Comparison of ENCODE assay signal across 8 cellular contexts in genomic region chr6:158232445-158233213, GRCh38.
DNase-seq lines count a peak whose midpoint lies in the region; ATAC-seq and TF ChIP-seq lines count a peak whose summit lies in the region.

No MANE protein-coding gene starts in this region.

- peaks cover 46% of the 10 kb centered on the region for H3K79me2 ChIP-seq in neural cell (replicated peaks; ENCODE audit: insufficient read depth, low read length)

- ATAC-seq in GM21390 (IDR thresholded peaks at IDR 0.05; ENCODE audit: unreplicated experiment) (peak; percentile 44), foreskin keratinocyte (peak; percentile 65), thoracic aorta (ENCODE audit: insufficient number of reproducible peaks, low FRiP score, low read depth) (no peak)

- peak overlapping the region; percentile 80 for H3K4me2 ChIP-seq in neural cell (ENCODE audit: low read length)

- H3K4me3 ChIP-seq in HUES64 (ENCODE audit: low read length) (peak overlapping the region; percentile 59), neural cell (ENCODE audit: low read length) (peak overlapping the region; percentile 89), thoracic aorta (peak overlapping the region; percentile 93)

- H3K27ac ChIP-seq in C4-2B, result peak overlapping the region; percentile 73
- H3K27ac ChIP-seq in HUES64 (ENCODE audit: low read depth, low read length), result no peak overlapping the region; the same call in 1 of the 2 replicates
- peak overlapping the region; percentile 48 for H3K27ac ChIP-seq in foreskin keratinocyte
- H3K27ac ChIP-seq in neural cell (ENCODE audit: low read length), result peak overlapping the region; percentile 88
- peak overlapping the region; percentile 25 to 45 for H3K27ac ChIP-seq in thoracic aorta

- TF ChIP-seq EP300 in neural cell (conservative IDR thresholded peaks at IDR 0.05; ENCODE audit: poor library complexity, severe bottlenecking), result no peak

- DNase-seq in RPMI7951 (ENCODE audit: low read depth) (peak; percentile 73), foreskin keratinocyte (peak in 1 of 2 donors; percentile 61), thoracic aorta (ENCODE audit: low spot score) (no peak)
- peak; percentile 25 for DNase-seq in activated gamma-delta T cell treated with anti-CD3 and anti-CD28 coated beads, Interleukin-2, amount 50 U/mL, for 16 hours (ENCODE audit: low read depth)

- H3K4me1 ChIP-seq in HUES64 (ENCODE audit: insufficient read depth, low read length) (no peaks in the 10 kb centered on the region), foreskin keratinocyte (peaks cover 7% of the 10 kb centered on the region), thoracic aorta (ENCODE audit: control insufficient read depth in 1 of 2, low read depth in 2 of 2) (peaks cover 6 to 19% of the 10 kb centered on the region in 2 donors)

- peaks cover 14% of the 10 kb centered on the region for H3K27me3 ChIP-seq in HUES64 (ENCODE audit: insufficient read depth, low read length)
- no peaks in the 10 kb centered on the region for H3K27me3 ChIP-seq in foreskin keratinocyte
- no peaks in the 10 kb centered on the region for H3K27me3 ChIP-seq in neural cell (ENCODE audit: insufficient read depth, low read depth, low read length)
- no peaks in the 10 kb centered on the region for H3K27me3 ChIP-seq in thoracic aorta (replicated peaks; ENCODE audit: insufficient read depth)

- H3K9me3 ChIP-seq in HUES64 (ENCODE audit: insufficient read depth, low read depth, low read length) (no peaks in the 10 kb centered on the region), neural cell (ENCODE audit: low read length) (no peaks in the 10 kb centered on the region), thoracic aorta (no peaks in the 10 kb centered on the region)

- TF ChIP-seq RAD21 in neural cell (conservative IDR thresholded peaks at IDR 0.05), result peak; percentile 39

- WGBS in HUES64, result under 1% methylated on average over 59 of the region's 59 CpGs

- no peaks in the 10 kb centered on the region for H4K20me1 ChIP-seq in neural cell (ENCODE audit: insufficient read depth)

- H3K36me3 ChIP-seq in HUES64 (ENCODE audit: insufficient read depth, low read length), result no peaks in the 10 kb centered on the region
- no peaks in the 10 kb centered on the region for H3K36me3 ChIP-seq in neural cell (ENCODE audit: insufficient read depth, low read length)
- no peaks in the 10 kb centered on the region for H3K36me3 ChIP-seq in thoracic aorta

- H3K9me2 ChIP-seq in neural cell (ENCODE audit: insufficient read depth, low read length), result no peaks in the 10 kb centered on the region

- peaks cover 3% of the 10 kb centered on the region for H3F3A ChIP-seq in neural cell (ENCODE audit: insufficient read depth, low read length, poor library complexity, severe bottlenecking)

- H3K9ac ChIP-seq in HUES64 (ENCODE audit: low read depth, low read length) (peak overlapping the region; percentile 65), neural cell (ENCODE audit: low read length) (peak overlapping the region; percentile 90)

- no peak for TF ChIP-seq CTCF in C4-2B (conservative IDR thresholded peaks at IDR 0.05)
- no peak for TF ChIP-seq CTCF in foreskin keratinocyte (conservative IDR thresholded peaks at IDR 0.05)
- no peak for TF ChIP-seq CTCF in neural cell (IDR thresholded peaks at IDR 0.05; ENCODE audit: poor library complexity, severe bottlenecking)
- no peak for TF ChIP-seq CTCF in thoracic aorta (IDR thresholded peaks at IDR 0.05)

- H2AFZ ChIP-seq in neural cell (ENCODE audit: low read depth, low read length), result peak overlapping the region; percentile 73

TF ChIP-seq in neural cell, 6 proteins besides CTCF, POLR2A, EP300 and RAD21:
- TF ChIP-seq TAF1 (IDR thresholded peaks at IDR 0.05; ENCODE audit: low read depth) (no peak), POLR2AphosphoS5 (IDR thresholded peaks at IDR 0.05) (peak; percentile 39), EZH2 (IDR thresholded peaks at IDR 0.05; ENCODE audit: borderline replicate concordance, insufficient read depth, low read length, poor library complexity, severe bottlenecking) (no peak), MXI1 (conservative IDR thresholded peaks at IDR 0.05; ENCODE audit: poor library complexity, severe bottlenecking) (peak; percentile 72), SMC3 (conservative IDR thresholded peaks at IDR 0.05; ENCODE audit: poor library complexity) (peak; percentile 24)
- TF ChIP-seq, protein P1, sequence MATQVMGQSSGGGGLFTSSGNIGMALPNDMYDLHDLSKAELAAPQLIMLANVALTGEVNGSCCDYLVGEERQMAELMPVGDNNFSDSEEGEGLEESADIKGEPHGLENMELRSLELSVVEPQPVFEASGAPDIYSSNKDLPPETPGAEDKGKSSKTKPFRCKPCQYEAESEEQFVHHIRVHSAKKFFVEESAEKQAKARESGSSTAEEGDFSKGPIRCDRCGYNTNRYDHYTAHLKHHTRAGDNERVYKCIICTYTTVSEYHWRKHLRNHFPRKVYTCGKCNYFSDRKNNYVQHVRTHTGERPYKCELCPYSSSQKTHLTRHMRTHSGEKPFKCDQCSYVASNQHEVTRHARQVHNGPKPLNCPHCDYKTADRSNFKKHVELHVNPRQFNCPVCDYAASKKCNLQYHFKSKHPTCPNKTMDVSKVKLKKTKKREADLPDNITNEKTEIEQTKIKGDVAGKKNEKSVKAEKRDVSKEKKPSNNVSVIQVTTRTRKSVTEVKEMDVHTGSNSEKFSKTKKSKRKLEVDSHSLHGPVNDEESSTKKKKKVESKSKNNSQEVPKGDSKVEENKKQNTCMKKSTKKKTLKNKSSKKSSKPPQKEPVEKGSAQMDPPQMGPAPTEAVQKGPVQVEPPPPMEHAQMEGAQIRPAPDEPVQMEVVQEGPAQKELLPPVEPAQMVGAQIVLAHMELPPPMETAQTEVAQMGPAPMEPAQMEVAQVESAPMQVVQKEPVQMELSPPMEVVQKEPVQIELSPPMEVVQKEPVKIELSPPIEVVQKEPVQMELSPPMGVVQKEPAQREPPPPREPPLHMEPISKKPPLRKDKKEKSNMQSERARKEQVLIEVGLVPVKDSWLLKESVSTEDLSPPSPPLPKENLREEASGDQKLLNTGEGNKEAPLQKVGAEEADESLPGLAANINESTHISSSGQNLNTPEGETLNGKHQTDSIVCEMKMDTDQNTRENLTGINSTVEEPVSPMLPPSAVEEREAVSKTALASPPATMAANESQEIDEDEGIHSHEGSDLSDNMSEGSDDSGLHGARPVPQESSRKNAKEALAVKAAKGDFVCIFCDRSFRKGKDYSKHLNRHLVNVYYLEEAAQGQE (IDR thresholded peaks at IDR 0.05; ENCODE audit: borderline replicate concordance), result no peak
